In the genomic region with DNA sequence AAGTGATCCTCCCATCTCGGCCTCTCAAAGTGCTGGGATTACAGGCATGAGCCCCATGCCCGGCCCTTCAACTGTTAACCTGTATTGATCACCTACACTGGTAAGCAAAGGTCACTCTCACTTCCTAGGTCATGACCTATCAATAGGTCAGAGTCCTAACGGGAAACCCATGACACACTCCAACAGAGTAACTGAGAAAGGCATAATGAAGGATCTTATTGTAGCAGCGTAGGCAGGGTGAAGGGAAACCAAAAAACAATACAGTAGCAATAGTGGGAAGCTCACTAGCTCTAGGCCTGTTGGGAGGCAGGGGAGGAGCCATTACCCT, we compare ENCODE assay signal across 21 cellular contexts.
"Had no signal": no experiment of that assay in that cellular context is flagged by ENCODE, and none has a peak within 500 bp of the region (broad histone marks: within the 10 kb centered on the region; RNA-seq: fewer than 3 reads in every experiment).

No MANE protein-coding gene starts in this region.

- ATAC-seq: naive thymus-derived CD8-positive, alpha-beta T cell; stimulated activated naive CD8-positive, alpha-beta T cell treated with anti-CD3 and anti-CD28 coated beads, Interleukin-15, Interleukin-2, amounts not matched to agents 100 U/mL and 50 U/mL, for 24 hours had no signal

- H3K4me2 ChIP-seq: neural progenitor cell had no signal

- H3K36me3 ChIP-seq: adrenal gland, neural progenitor cell had no signal

- DNase-seq: activated CD4-positive, alpha-beta T cell treated with anti-CD3 and anti-CD28 coated beads for 1 hour; activated CD4-positive, alpha-beta T cell treated with anti-CD3 and anti-CD28 coated beads, Interleukin-2, amount 50 U/mL, for 1 hour; activated naive CD4-positive, alpha-beta T cell; activated T-cell treated with anti-CD3 and anti-CD28 coated beads, Interleukin-2, amount 50 U/mL, for 1 hour; foreskin fibroblast; kidney; naive thymus-derived CD8-positive, alpha-beta T cell; retina; stimulated activated CD4-positive, alpha-beta T cell treated with anti-CD3 and anti-CD28 coated beads, Interleukin-4, amount 100 ng/mL, for 24 hours; stimulated activated naive CD8-positive, alpha-beta T cell treated with anti-CD3 and anti-CD28 coated beads, Interleukin-15, Interleukin-2, amounts not matched to agents 100 U/mL and 50 U/mL, for 24 hours had no signal

- H3K4me1 ChIP-seq: neural progenitor cell had no signal

- H3K4me3 ChIP-seq: adrenal gland, neural progenitor cell had no signal

- H3K36me3 Mint-ChIP-seq: activated naive CD8-positive, alpha-beta T cell; neural progenitor cell had no signal

- FAIRE-seq: astrocyte, colon, kidney, TTC549 had no signal

- H3K9me3 Mint-ChIP-seq: central memory CD8-positive, alpha-beta T cell; naive thymus-derived CD8-positive, alpha-beta T cell had no signal

- H3K9ac ChIP-seq: neural progenitor cell had no signal

- H3K4me3 Mint-ChIP-seq: activated naive CD8-positive, alpha-beta T cell; central memory CD8-positive, alpha-beta T cell; naive thymus-derived CD8-positive, alpha-beta T cell; neural progenitor cell; T-helper 2 cell treated with Interferon-gamma antibody and Interleukin-4, amounts not matched to agents 5 μg/mL and 100 μg/mL, for 36 hours had no signal

- H3K27ac ChIP-seq: adrenal gland, epithelial cell of prostate, neural progenitor cell had no signal

- H3K9me3 ChIP-seq: adrenal gland had no signal

- H3K27me3 ChIP-seq: adrenal gland, neural progenitor cell had no signal

- H3K27me3 Mint-ChIP-seq: activated naive CD8-positive, alpha-beta T cell; central memory CD8-positive, alpha-beta T cell; naive thymus-derived CD8-positive, alpha-beta T cell; progenitor cell of endocrine pancreas had no signal

- H3K27ac Mint-ChIP-seq: activated naive CD8-positive, alpha-beta T cell; activated T-helper 2 cell treated with anti-CD3 and anti-CD28 coated beads, Interferon-gamma antibody, Interleukin-2, Interleukin-4, amounts not matched to agents 10 μg/mL and 5 μg/mL and 100 μg/mL, durations not matched to agents 14 hours and 24 hours and 36 hours; neural progenitor cell; progenitor cell of endocrine pancreas had no signal
